In the genomic region with DNA sequence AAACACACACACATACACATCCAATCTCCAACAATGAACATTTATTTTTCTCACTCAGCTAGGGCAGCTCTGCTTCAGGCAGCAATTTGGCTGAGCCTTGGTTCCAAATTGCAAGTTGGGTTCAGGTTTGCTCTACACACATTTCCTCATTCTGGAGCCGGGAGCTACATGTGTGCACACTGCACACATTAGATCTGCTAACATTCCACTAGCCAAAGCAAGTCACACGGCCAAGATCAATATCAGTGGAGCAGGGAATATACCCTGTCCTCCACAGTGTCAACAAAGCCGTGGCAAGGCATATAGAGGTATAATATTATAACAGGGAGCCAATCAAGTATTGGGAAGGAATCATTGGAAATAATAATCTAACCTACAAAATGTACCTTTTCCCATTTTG, we compare ENCODE assay signal across 15 cellular contexts. TPM values are rescaled to one million over a fixed set of nuclear protein-coding genes. Genes with fewer than 3 reads are reported as not detected.
"Had no signal": no experiment of that assay in that cellular context is flagged by ENCODE, and none has a peak within 500 bp of the region (broad histone marks: within the 10 kb centered on the region; RNA-seq: fewer than 3 reads in every experiment).

No MANE protein-coding gene starts in this region.

- H3K27me3 ChIP-seq: neural progenitor cell, right atrium auricular region, upper lobe of left lung had no signal

- DNase-seq: activated CD4-positive, alpha-beta memory T cell treated with anti-CD3 and anti-CD28 coated beads, Interleukin-2, amount 10 ng/mL, durations not matched to agents 7 days and 5 days; activated CD4-positive, alpha-beta T cell treated with anti-CD3 and anti-CD28 coated beads for 1 hour; activated gamma-delta T cell; activated T-cell treated with anti-CD3 and anti-CD28 coated beads, Interleukin-2, amount 50 U/mL, for 48 hours; foreskin melanocyte; posterior cingulate gyrus had no signal

- FAIRE-seq: islet of Langerhans had no signal

- H3K4me1 Mint-ChIP-seq: neural progenitor cell had no signal

- H3K27ac Mint-ChIP-seq: activated CD4-positive, alpha-beta memory T cell treated with anti-CD3 and anti-CD28 coated beads, Interleukin-2, amount 10 ng/mL, durations not matched to agents 7 days and 5 days; activated naive CD8-positive, alpha-beta T cell; neural progenitor cell; stimulated activated effector memory CD8-positive, alpha-beta T cell treated with anti-CD3 and anti-CD28 coated beads, Interleukin-12 subunit alpha, Interleukin-12 subunit beta, amount 100 ng/mL, for 72 hours had no signal

- H3K36me3 Mint-ChIP-seq: activated naive CD8-positive, alpha-beta T cell; neural progenitor cell; stimulated activated effector memory CD8-positive, alpha-beta T cell treated with anti-CD3 and anti-CD28 coated beads, Interleukin-12 subunit alpha, Interleukin-12 subunit beta, amount 100 ng/mL, for 72 hours had no signal

- H3K4me2 ChIP-seq: neural progenitor cell had no signal

- H3K36me3 ChIP-seq: heart left ventricle, left ventricle myocardium inferior, neural progenitor cell, right atrium auricular region, upper lobe of left lung had no signal

- H3K4me3 Mint-ChIP-seq: activated CD4-positive, alpha-beta memory T cell treated with anti-CD3 and anti-CD28 coated beads, Interleukin-2, amount 10 ng/mL, durations not matched to agents 7 days and 5 days; activated naive CD8-positive, alpha-beta T cell; neural progenitor cell; stimulated activated effector memory CD8-positive, alpha-beta T cell treated with anti-CD3 and anti-CD28 coated beads, Interleukin-12 subunit alpha, Interleukin-12 subunit beta, amount 100 ng/mL, for 72 hours had no signal

- H3K9me3 Mint-ChIP-seq: activated CD4-positive, alpha-beta memory T cell treated with anti-CD3 and anti-CD28 coated beads, Interleukin-2, amount 10 ng/mL, durations not matched to agents 7 days and 5 days; neural progenitor cell; stimulated activated effector memory CD8-positive, alpha-beta T cell treated with anti-CD3 and anti-CD28 coated beads, Interleukin-12 subunit alpha, Interleukin-12 subunit beta, amount 100 ng/mL, for 72 hours had no signal

- ATAC-seq: stimulated activated effector memory CD8-positive, alpha-beta T cell treated with anti-CD3 and anti-CD28 coated beads, Interleukin-12 subunit alpha, Interleukin-12 subunit beta, amount 100 ng/mL, for 72 hours had no signal

- H3K9me3 ChIP-seq: heart left ventricle, left ventricle myocardium inferior, right atrium auricular region, upper lobe of left lung had no signal

- H3K9ac ChIP-seq: neural progenitor cell had no signal

- H3K4me3 ChIP-seq: heart left ventricle, left ventricle myocardium inferior, neural progenitor cell, right atrium auricular region, upper lobe of left lung had no signal

- H3K4me1 ChIP-seq: left ventricle myocardium inferior, neural progenitor cell, right atrium auricular region, upper lobe of left lung had no signal

- H3K27ac ChIP-seq: left ventricle myocardium inferior, neural progenitor cell had no signal

RNA-seq across cellular contexts. Expression of gene PPP1R3C, which starts 57.5 kb away (rescaled TPM):
- total RNA-seq: T-helper 2 cell treated with Interferon-gamma antibody and Interleukin-4, amounts not matched to agents 100 ng/mL and 5 ng/mL, for 36 hours had no signal
